In the genomic region with DNA sequence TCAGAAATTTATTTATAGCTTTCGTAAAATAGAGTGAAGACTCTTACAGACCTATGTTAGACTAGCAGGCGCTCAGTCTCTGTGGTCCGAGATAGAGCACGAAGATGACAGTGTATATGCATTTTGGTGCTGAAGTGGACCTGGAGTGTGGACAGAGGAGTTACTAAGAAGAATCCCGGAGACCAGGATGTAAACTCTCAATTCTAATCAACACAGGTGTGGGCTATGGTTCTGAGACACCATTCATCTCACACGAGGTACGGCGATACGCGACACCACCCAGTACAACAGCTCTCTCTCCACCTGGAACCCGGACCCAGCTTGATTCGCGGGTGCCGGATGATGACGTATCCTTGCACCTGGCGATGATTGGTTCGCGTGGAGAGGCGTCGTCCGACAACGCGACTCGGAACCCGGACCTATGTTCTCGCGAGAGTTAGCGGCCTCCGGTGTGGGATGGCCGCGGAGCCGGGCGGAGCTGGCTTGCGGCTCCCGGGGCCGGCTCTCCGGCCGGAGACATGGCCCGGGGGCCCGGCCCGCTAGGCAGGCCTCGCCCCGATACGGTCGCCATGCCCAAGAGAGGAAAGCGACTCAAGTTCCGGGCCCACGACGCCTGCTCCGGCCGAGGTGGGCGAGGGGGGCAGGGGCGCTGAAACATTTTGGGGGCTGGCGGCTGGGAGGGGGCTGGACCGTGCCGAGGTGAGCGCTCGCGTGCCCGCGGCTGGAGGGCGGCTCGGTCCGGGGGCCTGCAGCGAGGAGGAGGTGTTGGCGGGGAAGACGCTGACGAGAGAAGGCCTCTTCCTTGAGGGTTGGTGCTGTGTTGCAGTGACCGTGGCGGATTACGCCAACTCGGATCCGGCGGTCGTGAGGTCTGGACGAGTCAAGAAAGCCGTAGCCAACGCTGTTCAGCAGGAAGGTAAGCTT, we compare ENCODE assay signal across 1 cellular context.
TF ChIP-seq lines count a peak whose summit lies in the region.

A gene with protein sequence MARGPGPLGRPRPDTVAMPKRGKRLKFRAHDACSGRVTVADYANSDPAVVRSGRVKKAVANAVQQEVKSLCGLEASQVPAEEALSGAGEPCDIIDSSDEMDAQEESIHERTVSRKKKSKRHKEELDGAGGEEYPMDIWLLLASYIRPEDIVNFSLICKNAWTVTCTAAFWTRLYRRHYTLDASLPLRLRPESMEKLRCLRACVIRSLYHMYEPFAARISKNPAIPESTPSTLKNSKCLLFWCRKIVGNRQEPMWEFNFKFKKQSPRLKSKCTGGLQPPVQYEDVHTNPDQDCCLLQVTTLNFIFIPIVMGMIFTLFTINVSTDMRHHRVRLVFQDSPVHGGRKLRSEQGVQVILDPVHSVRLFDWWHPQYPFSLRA (plus strand): TSS at position 427 of the 924 bp plus-strand sequence. CDS start 92 bp downstream, at position 519.

TF ChIP-seq in K562, 482 proteins besides CTCF, POLR2A, EP300 and RAD21 (continued from another document and continues in another):
- TF ChIP-seq, protein P1, sequence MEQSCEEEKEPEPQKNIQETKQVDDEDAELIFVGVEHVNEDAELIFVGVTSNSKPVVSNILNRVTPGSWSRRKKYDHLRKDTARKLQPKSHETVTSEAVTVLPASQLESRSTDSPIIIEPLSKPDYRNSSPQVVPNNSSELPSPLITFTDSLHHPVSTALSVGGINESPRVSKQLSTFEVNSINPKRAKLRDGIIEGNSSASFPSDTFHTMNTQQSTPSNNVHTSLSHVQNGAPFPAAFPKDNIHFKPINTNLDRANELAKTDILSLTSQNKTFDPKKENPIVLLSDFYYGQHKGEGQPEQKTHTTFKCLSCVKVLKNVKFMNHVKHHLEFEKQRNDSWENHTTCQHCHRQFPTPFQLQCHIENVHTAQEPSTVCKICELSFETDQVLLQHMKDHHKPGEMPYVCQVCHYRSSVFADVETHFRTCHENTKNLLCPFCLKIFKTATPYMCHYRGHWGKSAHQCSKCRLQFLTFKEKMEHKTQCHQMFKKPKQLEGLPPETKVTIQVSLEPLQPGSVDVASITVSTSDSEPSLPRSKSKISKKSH (CRISPR knock-in tag; IDR thresholded peaks at IDR 0.05), result no peak
- TF ChIP-seq ZNF175 (CRISPR knock-in tag; IDR thresholded peaks at IDR 0.05; ENCODE audit: low read depth) (peak; percentile 77), ZNF274 (IDR thresholded peaks at IDR 0.05; ENCODE audit: borderline replicate concordance, low read depth, low read length) (no peak), ZBTB1 (CRISPR knock-in tag; IDR thresholded peaks at IDR 0.05; ENCODE audit: borderline replicate concordance, low read depth) (peak; percentile 81; the same call in 1 of the 2 replicates), PTTG1 (tag; IDR thresholded peaks at IDR 0.05; ENCODE audit: low read depth) (no peak), MEF2A (IDR thresholded peaks at IDR 0.05; ENCODE audit: control insufficient read depth, low read depth, low read length) (no peak), ELF4 (CRISPR knock-in tag; IDR thresholded peaks at IDR 0.05) (no peak; the same call in 1 of the 2 replicates), ARHGAP35 (IDR thresholded peaks at IDR 0.05; ENCODE audit: partially characterized antibody) (peak; percentile 93), TAF9B (IDR thresholded peaks at IDR 0.05; ENCODE audit: partially characterized antibody) (peak; percentile 90), KDM5B (IDR thresholded peaks at IDR 0.05; ENCODE audit: insufficient replicate concordance, low read depth, low read length) (peak; percentile 91), PHTF2 (CRISPR knock-in tag; IDR thresholded peaks at IDR 0.05) (no peak), CCNT2 (IDR thresholded peaks at IDR 0.05; ENCODE audit: borderline replicate concordance, extremely low read depth, insufficient read length, low read depth, low read length) (peak; percentile 54), POU5F1 (IDR thresholded peaks at IDR 0.05; ENCODE audit: borderline replicate concordance, low read depth, low read length, partially characterized antibody) (no peak), ZNF75A (CRISPR knock-in tag; IDR thresholded peaks at IDR 0.05) (no peak), KLF13 (tag; IDR thresholded peaks at IDR 0.05; ENCODE audit: borderline replicate concordance, low read depth) (peak; percentile 2; the same call in 1 of the 2 replicates), ZNF134 (CRISPR knock-in tag; conservative IDR thresholded peaks at IDR 0.05) (no peak), ZFX (CRISPR knock-in tag; IDR thresholded peaks at IDR 0.05) (peak; percentile 93), CREB1 (IDR thresholded peaks at IDR 0.05) (peak; percentile 99), CREB1 (CRISPR knock-in tag; IDR thresholded peaks at IDR 0.05) (peak; percentile 99), BCOR (IDR thresholded peaks at IDR 0.05) (0 out of 2 replicates have a peak, but pooled peaks have one; percentile 7), PCBP2 (IDR thresholded peaks at IDR 0.05; ENCODE audit: low read depth, low read length, poor library complexity, severe bottlenecking) (no peak), NFATC3 (IDR thresholded peaks at IDR 0.05) (peak; percentile 60; the same call in 1 of the 2 replicates), THRAP3 (IDR thresholded peaks at IDR 0.05; ENCODE audit: borderline replicate concordance) (no peak; the same call in 1 of the 2 replicates), SNIP1 (IDR thresholded peaks at IDR 0.05; ENCODE audit: low read depth) (no peak), NFXL1 (CRISPR knock-in tag; IDR thresholded peaks at IDR 0.05) (no peak), POLR2AphosphoS2 (IDR thresholded peaks at IDR 0.05; ENCODE audit: low read length) (peak; percentile 75; the same call in 1 of the 2 replicates), RFX1 (IDR thresholded peaks at IDR 0.05) (no peak), POLR2G (IDR thresholded peaks at IDR 0.05; ENCODE audit: low read depth, low read length) (peak; percentile 97), HCFC1 (IDR thresholded peaks at IDR 0.05; ENCODE audit: low read depth, low read length) (peak; percentile 84), MBD2 (IDR thresholded peaks at IDR 0.05; ENCODE audit: borderline replicate concordance, low read depth) (peak; percentile 93), MTF1 (CRISPR knock-in tag; IDR thresholded peaks at IDR 0.05; ENCODE audit: borderline replicate concordance) (no peak), MTA1 (IDR thresholded peaks at IDR 0.05; ENCODE audit: borderline replicate concordance) (peak; percentile 99), FOXM1 (IDR thresholded peaks at IDR 0.05; ENCODE audit: low read depth) (0 out of 2 replicates have a peak, but pooled peaks have one; percentile 19), FOXM1 (CRISPR knock-in tag; IDR thresholded peaks at IDR 0.05; ENCODE audit: low read depth) (peak; percentile 97; the same call in 1 of the 2 replicates)
- TF ChIP-seq, protein P2, sequence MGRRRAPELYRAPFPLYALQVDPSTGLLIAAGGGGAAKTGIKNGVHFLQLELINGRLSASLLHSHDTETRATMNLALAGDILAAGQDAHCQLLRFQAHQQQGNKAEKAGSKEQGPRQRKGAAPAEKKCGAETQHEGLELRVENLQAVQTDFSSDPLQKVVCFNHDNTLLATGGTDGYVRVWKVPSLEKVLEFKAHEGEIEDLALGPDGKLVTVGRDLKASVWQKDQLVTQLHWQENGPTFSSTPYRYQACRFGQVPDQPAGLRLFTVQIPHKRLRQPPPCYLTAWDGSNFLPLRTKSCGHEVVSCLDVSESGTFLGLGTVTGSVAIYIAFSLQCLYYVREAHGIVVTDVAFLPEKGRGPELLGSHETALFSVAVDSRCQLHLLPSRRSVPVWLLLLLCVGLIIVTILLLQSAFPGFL (CRISPR knock-in tag; IDR thresholded peaks at IDR 0.05), result no peak
- TF ChIP-seq, protein P3, sequence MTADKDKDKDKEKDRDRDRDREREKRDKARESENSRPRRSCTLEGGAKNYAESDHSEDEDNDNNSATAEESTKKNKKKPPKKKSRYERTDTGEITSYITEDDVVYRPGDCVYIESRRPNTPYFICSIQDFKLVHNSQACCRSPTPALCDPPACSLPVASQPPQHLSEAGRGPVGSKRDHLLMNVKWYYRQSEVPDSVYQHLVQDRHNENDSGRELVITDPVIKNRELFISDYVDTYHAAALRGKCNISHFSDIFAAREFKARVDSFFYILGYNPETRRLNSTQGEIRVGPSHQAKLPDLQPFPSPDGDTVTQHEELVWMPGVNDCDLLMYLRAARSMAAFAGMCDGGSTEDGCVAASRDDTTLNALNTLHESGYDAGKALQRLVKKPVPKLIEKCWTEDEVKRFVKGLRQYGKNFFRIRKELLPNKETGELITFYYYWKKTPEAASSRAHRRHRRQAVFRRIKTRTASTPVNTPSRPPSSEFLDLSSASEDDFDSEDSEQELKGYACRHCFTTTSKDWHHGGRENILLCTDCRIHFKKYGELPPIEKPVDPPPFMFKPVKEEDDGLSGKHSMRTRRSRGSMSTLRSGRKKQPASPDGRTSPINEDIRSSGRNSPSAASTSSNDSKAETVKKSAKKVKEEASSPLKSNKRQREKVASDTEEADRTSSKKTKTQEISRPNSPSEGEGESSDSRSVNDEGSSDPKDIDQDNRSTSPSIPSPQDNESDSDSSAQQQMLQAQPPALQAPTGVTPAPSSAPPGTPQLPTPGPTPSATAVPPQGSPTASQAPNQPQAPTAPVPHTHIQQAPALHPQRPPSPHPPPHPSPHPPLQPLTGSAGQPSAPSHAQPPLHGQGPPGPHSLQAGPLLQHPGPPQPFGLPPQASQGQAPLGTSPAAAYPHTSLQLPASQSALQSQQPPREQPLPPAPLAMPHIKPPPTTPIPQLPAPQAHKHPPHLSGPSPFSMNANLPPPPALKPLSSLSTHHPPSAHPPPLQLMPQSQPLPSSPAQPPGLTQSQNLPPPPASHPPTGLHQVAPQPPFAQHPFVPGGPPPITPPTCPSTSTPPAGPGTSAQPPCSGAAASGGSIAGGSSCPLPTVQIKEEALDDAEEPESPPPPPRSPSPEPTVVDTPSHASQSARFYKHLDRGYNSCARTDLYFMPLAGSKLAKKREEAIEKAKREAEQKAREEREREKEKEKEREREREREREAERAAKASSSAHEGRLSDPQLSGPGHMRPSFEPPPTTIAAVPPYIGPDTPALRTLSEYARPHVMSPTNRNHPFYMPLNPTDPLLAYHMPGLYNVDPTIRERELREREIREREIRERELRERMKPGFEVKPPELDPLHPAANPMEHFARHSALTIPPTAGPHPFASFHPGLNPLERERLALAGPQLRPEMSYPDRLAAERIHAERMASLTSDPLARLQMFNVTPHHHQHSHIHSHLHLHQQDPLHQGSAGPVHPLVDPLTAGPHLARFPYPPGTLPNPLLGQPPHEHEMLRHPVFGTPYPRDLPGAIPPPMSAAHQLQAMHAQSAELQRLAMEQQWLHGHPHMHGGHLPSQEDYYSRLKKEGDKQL (CRISPR knock-in tag; IDR thresholded peaks at IDR 0.05; ENCODE audit: borderline replicate concordance), result no peak
- TF ChIP-seq, protein P4, sequence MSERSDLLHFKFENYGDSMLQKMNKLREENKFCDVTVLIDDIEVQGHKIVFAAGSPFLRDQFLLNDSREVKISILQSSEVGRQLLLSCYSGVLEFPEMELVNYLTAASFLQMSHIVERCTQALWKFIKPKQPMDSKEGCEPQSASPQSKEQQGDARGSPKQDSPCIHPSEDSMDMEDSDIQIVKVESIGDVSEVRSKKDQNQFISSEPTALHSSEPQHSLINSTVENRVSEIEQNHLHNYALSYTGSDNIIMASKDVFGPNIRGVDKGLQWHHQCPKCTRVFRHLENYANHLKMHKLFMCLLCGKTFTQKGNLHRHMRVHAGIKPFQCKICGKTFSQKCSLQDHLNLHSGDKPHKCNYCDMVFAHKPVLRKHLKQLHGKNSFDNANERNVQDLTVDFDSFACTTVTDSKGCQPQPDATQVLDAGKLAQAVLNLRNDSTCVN (CRISPR knock-in tag; IDR thresholded peaks at IDR 0.05), result peak; percentile 22
- TF ChIP-seq, protein P5, sequence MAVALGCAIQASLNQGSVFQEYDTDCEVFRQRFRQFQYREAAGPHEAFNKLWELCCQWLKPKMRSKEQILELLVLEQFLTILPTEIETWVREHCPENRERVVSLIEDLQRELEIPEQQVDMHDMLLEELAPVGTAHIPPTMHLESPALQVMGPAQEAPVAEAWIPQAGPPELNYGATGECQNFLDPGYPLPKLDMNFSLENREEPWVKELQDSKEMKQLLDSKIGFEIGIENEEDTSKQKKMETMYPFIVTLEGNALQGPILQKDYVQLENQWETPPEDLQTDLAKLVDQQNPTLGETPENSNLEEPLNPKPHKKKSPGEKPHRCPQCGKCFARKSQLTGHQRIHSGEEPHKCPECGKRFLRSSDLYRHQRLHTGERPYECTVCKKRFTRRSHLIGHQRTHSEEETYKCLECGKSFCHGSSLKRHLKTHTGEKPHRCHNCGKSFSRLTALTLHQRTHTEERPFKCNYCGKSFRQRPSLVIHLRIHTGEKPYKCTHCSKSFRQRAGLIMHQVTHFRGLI (CRISPR knock-in tag; IDR thresholded peaks at IDR 0.05), result no peak
- TF ChIP-seq, protein P6, sequence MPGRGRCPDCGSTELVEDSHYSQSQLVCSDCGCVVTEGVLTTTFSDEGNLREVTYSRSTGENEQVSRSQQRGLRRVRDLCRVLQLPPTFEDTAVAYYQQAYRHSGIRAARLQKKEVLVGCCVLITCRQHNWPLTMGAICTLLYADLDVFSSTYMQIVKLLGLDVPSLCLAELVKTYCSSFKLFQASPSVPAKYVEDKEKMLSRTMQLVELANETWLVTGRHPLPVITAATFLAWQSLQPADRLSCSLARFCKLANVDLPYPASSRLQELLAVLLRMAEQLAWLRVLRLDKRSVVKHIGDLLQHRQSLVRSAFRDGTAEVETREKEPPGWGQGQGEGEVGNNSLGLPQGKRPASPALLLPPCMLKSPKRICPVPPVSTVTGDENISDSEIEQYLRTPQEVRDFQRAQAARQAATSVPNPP (IDR thresholded peaks at IDR 0.05; ENCODE audit: borderline replicate concordance, insufficient read depth, insufficient read length), result no peak
- TF ChIP-seq, protein P7, sequence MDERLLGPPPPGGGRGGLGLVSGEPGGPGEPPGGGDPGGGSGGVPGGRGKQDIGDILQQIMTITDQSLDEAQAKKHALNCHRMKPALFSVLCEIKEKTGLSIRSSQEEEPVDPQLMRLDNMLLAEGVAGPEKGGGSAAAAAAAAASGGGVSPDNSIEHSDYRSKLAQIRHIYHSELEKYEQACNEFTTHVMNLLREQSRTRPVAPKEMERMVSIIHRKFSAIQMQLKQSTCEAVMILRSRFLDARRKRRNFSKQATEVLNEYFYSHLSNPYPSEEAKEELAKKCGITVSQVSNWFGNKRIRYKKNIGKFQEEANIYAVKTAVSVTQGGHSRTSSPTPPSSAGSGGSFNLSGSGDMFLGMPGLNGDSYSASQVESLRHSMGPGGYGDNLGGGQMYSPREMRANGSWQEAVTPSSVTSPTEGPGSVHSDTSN (CRISPR knock-in tag; IDR thresholded peaks at IDR 0.05; ENCODE audit: low read depth), result no peak
- TF ChIP-seq, protein P7 (tag; conservative IDR thresholded peaks at IDR 0.05; ENCODE audit: low read depth), result no peak
- TF ChIP-seq, protein P8, sequence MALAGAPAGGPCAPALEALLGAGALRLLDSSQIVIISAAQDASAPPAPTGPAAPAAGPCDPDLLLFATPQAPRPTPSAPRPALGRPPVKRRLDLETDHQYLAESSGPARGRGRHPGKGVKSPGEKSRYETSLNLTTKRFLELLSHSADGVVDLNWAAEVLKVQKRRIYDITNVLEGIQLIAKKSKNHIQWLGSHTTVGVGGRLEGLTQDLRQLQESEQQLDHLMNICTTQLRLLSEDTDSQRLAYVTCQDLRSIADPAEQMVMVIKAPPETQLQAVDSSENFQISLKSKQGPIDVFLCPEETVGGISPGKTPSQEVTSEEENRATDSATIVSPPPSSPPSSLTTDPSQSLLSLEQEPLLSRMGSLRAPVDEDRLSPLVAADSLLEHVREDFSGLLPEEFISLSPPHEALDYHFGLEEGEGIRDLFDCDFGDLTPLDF (CRISPR knock-in tag; IDR thresholded peaks at IDR 0.05), result 0 out of 2 replicates have a peak, but pooled peaks have one; percentile 59
